In the genomic region with DNA sequence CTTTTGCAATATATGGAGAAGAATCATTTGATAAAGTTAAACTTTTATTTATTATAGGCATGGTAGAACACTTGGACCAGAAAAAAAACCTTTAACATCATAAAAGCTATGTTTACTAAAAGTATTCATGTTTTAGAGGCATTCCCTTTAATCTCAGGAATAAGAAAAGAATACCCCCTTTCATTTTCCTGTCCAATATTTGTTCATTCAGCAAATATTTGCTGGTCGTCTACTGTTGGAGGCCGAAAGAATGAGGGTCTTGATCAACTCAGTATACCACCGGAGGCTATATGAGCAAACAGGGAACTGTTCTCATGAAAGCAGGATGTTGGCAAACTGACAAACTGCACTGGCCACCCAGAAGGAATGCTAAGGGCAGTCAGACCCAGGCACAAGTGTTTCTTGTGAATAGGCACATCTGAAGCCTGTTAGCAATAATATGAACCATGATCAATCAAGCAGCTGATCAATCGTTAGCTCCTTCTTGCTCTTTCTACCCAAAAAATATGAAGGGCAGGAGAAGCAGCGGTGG, we compare ENCODE assay signal across 20 cellular contexts.
"Had no signal": no experiment of that assay in that cellular context is flagged by ENCODE, and none has a peak within 500 bp of the region (broad histone marks: within the 10 kb centered on the region; RNA-seq: fewer than 3 reads in every experiment).

No MANE protein-coding gene starts in this region.

- DNase-seq: activated CD4-positive, alpha-beta T cell treated with anti-CD3 and anti-CD28 coated beads for 1 hour; activated CD8-positive, alpha-beta memory T cell treated with anti-CD3 and anti-CD28 coated beads, Interleukin-2, amount 50 U/mL, for 48 hours; activated CD8-positive, alpha-beta T cell treated with anti-CD3 and anti-CD28 coated beads for 36 hours; activated naive CD4-positive, alpha-beta T cell; central memory CD4-positive, alpha-beta T cell; effector memory CD4-positive, alpha-beta T cell; kidney; midbrain; naive thymus-derived CD4-positive, alpha-beta T cell; nucleus accumbens; stimulated activated CD4-positive, alpha-beta T cell treated with anti-CD3 and anti-CD28 coated beads, Interleukin-2, amount 100 ng/mL, for 24 hours; stimulated activated naive CD4-positive, alpha-beta T cell; substantia nigra; SW 1271; T-helper 9 cell; trophoblast cell had no signal

- ATAC-seq: activated CD8-positive, alpha-beta T cell treated with anti-CD3 and anti-CD28 coated beads for 36 hours; naive thymus-derived CD4-positive, alpha-beta T cell; sciatic nerve had no signal

- H3K36me3 ChIP-seq: ascending aorta, prostate gland had no signal

- H3K9me3 ChIP-seq: prostate gland had no signal

- H3K4me3 ChIP-seq: ascending aorta, hepatocyte, prostate gland had no signal

- H3K4me1 Mint-ChIP-seq: naive thymus-derived CD4-positive, alpha-beta T cell had no signal

- H3K27ac ChIP-seq: ascending aorta, hepatocyte, prostate gland had no signal

- H3K27me3 ChIP-seq: ascending aorta, hepatocyte had no signal

- H3K4me1 ChIP-seq: ascending aorta had no signal

- H3K27ac Mint-ChIP-seq: activated CD8-positive, alpha-beta T cell treated with anti-CD3 and anti-CD28 coated beads for 36 hours; naive thymus-derived CD4-positive, alpha-beta T cell had no signal

- H3K27me3 Mint-ChIP-seq: activated CD8-positive, alpha-beta T cell treated with anti-CD3 and anti-CD28 coated beads for 36 hours; naive thymus-derived CD4-positive, alpha-beta T cell had no signal

- H3K4me3 Mint-ChIP-seq: activated CD8-positive, alpha-beta T cell treated with anti-CD3 and anti-CD28 coated beads for 36 hours; naive thymus-derived CD4-positive, alpha-beta T cell had no signal

- H3K36me3 Mint-ChIP-seq: naive thymus-derived CD4-positive, alpha-beta T cell had no signal
